ENCODE assay signal across 1 cellular context in the genomic region with DNA sequence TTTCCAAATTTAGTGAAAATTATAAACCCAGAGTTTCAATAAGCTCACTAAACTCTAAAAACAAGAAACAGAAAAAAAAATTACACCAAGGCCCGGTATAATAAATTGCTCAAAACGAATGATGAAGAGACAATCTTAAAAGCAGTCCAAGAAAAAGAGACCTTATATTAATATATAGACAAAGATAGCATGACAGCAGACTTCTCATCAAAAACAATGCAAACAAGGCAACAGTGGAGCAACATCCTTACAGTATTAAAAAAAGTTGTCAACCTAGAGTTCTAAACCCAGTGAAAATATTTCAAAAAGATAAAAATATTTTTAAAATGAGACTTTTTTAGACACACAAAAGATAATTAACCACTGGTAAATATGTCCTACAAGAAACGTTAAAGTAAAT.
TF ChIP-seq lines count a peak whose summit lies in the region.

No MANE protein-coding gene starts in this region.

TF ChIP-seq in GM12878, 131 proteins besides CTCF, POLR2A, EP300 and RAD21 (continued from another document):
- TF ChIP-seq KAT2A (conservative IDR thresholded peaks at IDR 0.05; ENCODE audit: control insufficient read depth, low read depth, low read length), result no peak
- TF ChIP-seq, protein P1, sequence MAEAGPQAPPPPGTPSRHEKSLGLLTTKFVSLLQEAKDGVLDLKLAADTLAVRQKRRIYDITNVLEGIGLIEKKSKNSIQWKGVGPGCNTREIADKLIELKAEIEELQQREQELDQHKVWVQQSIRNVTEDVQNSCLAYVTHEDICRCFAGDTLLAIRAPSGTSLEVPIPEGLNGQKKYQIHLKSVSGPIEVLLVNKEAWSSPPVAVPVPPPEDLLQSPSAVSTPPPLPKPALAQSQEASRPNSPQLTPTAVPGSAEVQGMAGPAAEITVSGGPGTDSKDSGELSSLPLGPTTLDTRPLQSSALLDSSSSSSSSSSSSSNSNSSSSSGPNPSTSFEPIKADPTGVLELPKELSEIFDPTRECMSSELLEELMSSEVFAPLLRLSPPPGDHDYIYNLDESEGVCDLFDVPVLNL (IDR thresholded peaks at IDR 0.05; ENCODE audit: low read depth, low read length), result no peak
- TF ChIP-seq CBX5 (IDR thresholded peaks at IDR 0.05; ENCODE audit: low read depth), result peak; percentile 94
